In genomic region chr1:22665752-22666151, GRCh38 we compare ENCODE assay signal across 9 cellular contexts. TPM values are rescaled to one million over a fixed set of nuclear protein-coding genes. Genes with fewer than 3 reads are reported as not detected.
A peak's percentile ranks its signal among the peaks of the same experiment; 100 is the strongest.
DNase-seq lines count a peak whose midpoint lies in the region; ATAC-seq and TF ChIP-seq lines count a peak whose summit lies in the region.
"Had no signal": no experiment of that assay in that cellular context is flagged by ENCODE, and none has a peak within 500 bp of the region (broad histone marks: within the 10 kb centered on the region; RNA-seq: fewer than 3 reads in every experiment).

No MANE protein-coding gene starts in this region.

- DNase-seq in Caki2 (ENCODE audit: low read depth) (peak; percentile 18), HT-29 (ENCODE audit: low spot score) (peak; percentile 55), astrocyte of the cerebellum (ENCODE audit: low read depth) (no peak), lung microvascular endothelial cell (ENCODE audit: low read depth in 2 of 2) (peak; percentile 69 to 82), OCI-M1 (lab: John Stamatoyannopoulos, UW) (no peak)
- DNase-seq in activated CD4-positive, CD25-positive, alpha-beta regulatory T cell treated with anti-CD3 and anti-CD28 coated beads, Interleukin-2, amount 50 U/mL, for 72 hours = no peak
- DNase-seq: upper lobe of right lung had no signal

- peak; percentile 62 for TF ChIP-seq CTCF in astrocyte of the cerebellum (IDR thresholded peaks at IDR 0.05; ENCODE audit: low read depth, low read length, missing control alignments)

- in situ Hi-C loops in Caki2 (cut with HindIII; ENCODE audit: low pct_unique_long_range_greater_than_20kb, low sequenced_read_pairs) (no loop called here), astrocyte of the cerebellum (cut with HindIII; ENCODE audit: low sequenced_read_pairs) (no loop called here)

- no peak for ATAC-seq in HG02840 (IDR thresholded peaks at IDR 0.05; ENCODE audit: low FRiP score, unreplicated experiment)
- no peak for ATAC-seq in GM19351 (IDR thresholded peaks at IDR 0.05; ENCODE audit: unreplicated experiment)
- ATAC-seq: upper lobe of right lung had no signal

- no peak overlapping the region for H3K4me3 ChIP-seq in astrocyte of the cerebellum (ENCODE audit: low read depth, low read length)
- H3K4me3 ChIP-seq: upper lobe of right lung had no signal

RNA-seq across cellular contexts. Expression of gene C1QB, which starts 12.7 kb away (rescaled TPM):
- not detected in 2 replicates for total RNA-seq in Caki2 (2014; rRNA removed; shearing (Covaris generic); ENCODE audit: low replicate concordance)
- total RNA-seq in HT-29 (2014; rRNA removed; shearing (Covaris generic)) = not detected in 2 replicates
- total RNA-seq in lung microvascular endothelial cell = not detected in 2 replicates

RNA-seq across cellular contexts. Expression of gene C1QC, which starts 22.3 kb away (rescaled TPM):
- not detected in 2 replicates for total RNA-seq in Caki2 (2014; rRNA removed; shearing (Covaris generic); ENCODE audit: low replicate concordance)
- total RNA-seq in HT-29 (2014; rRNA removed; shearing (Covaris generic)) = not detected in 2 replicates
- total RNA-seq in lung microvascular endothelial cell = not detected in 2 replicates

RNA-seq across cellular contexts. Expression of gene C1QA, which starts 29.3 kb away (rescaled TPM):
- total RNA-seq in Caki2 (2014; rRNA removed; shearing (Covaris generic); ENCODE audit: low replicate concordance) = not detected in 2 replicates
- not detected in 2 replicates for total RNA-seq in HT-29 (2014; rRNA removed; shearing (Covaris generic))
- not detected in 2 replicates for total RNA-seq in lung microvascular endothelial cell

RNA-seq across cellular contexts. Expression of gene EPHB2, which starts 44.9 kb away (rescaled TPM):
- 9.1 and 14.5 TPM in 2 replicates for total RNA-seq in Caki2 (2014; rRNA removed; shearing (Covaris generic); ENCODE audit: low replicate concordance)
- total RNA-seq in HT-29 (2014; rRNA removed; shearing (Covaris generic)) = 2.0 and 3.3 TPM in 2 replicates
- total RNA-seq in lung microvascular endothelial cell = 18.7 and 20.9 TPM in 2 replicates

Comparison
In these comparisons a context has a peak if more than half of its experiments do, and no peak if none do; other contexts are left out.
1. DNase-seq: peak in Caki2 (single experiment), HT-29 (single experiment) and lung microvascular endothelial cell (2 of 2); none in astrocyte of the cerebellum (single experiment), activated CD4-positive, CD25-positive, alpha-beta regulatory T cell treated with anti-CD3 and anti-CD28 coated beads, Interleukin-2, amount 50 U/mL, for 72 hours (single experiment) and OCI-M1 (single experiment).